ENCODE assay signal across 15 cellular contexts in genomic region chr10:17368708-17369272, GRCh38.
"Had no signal": no experiment of that assay in that cellular context is flagged by ENCODE, and none has a peak within 500 bp of the region (broad histone marks: within the 10 kb centered on the region; RNA-seq: fewer than 3 reads in every experiment).

No MANE protein-coding gene starts in this region.

- H3K4me3 ChIP-seq: gastroesophageal sphincter, left ventricle myocardium inferior, prostate gland, spleen had no signal

- H3K27me3 ChIP-seq: gastroesophageal sphincter, spleen had no signal

- DNase-seq: activated CD4-positive, alpha-beta T cell treated with anti-CD3 and anti-CD28 coated beads, Interleukin-2, amount 50 U/mL, for 48 hours; activated CD8-positive, alpha-beta memory T cell treated with anti-CD3 and anti-CD28 coated beads, Interleukin-2, amount 50 U/mL, for 48 hours; left ventricle myocardium inferior; mesenchymal stem cell; occipital lobe; spleen; stimulated activated CD4-positive, alpha-beta T cell treated with anti-CD3 and anti-CD28 coated beads, Interleukin-2, amount 100 ng/mL, for 24 hours; stimulated activated naive CD4-positive, alpha-beta T cell treated with Interleukin-2 at 50 U/mL for 16 hours had no signal

- H3K4me3 Mint-ChIP-seq: nephron; T-helper 1 cell treated with Interleukin-12 subunit alpha and Interleukin-12 subunit beta and Interleukin-4 antibody, amounts not matched to agents 30 μg/mL and 1 μg/mL, for 36 hours; WTC11 had no signal

- H3K4me1 Mint-ChIP-seq: WTC11 had no signal

- H3K27ac Mint-ChIP-seq: nephron; T-helper 1 cell treated with Interleukin-12 subunit alpha and Interleukin-12 subunit beta and Interleukin-4 antibody, amounts not matched to agents 30 μg/mL and 1 μg/mL, for 36 hours; WTC11 had no signal

- H3K9me3 Mint-ChIP-seq: T-helper 1 cell treated with Interleukin-12 subunit alpha and Interleukin-12 subunit beta and Interleukin-4 antibody, amounts not matched to agents 30 μg/mL and 1 μg/mL, for 36 hours had no signal

- H3K9me3 ChIP-seq: prostate gland had no signal

- H3K27ac ChIP-seq: gastroesophageal sphincter, left ventricle myocardium inferior, prostate gland, spleen had no signal

- H3K4me1 ChIP-seq: gastroesophageal sphincter, left ventricle myocardium inferior, prostate gland, spleen had no signal

- H3K36me3 ChIP-seq: gastroesophageal sphincter, left ventricle myocardium inferior, prostate gland, spleen had no signal

- ATAC-seq: gastroesophageal sphincter, sciatic nerve, SK-N-SH treated with all-trans-retinoic acid at 6 μM for 48 hours, WTC11 had no signal
